In the genomic region with DNA sequence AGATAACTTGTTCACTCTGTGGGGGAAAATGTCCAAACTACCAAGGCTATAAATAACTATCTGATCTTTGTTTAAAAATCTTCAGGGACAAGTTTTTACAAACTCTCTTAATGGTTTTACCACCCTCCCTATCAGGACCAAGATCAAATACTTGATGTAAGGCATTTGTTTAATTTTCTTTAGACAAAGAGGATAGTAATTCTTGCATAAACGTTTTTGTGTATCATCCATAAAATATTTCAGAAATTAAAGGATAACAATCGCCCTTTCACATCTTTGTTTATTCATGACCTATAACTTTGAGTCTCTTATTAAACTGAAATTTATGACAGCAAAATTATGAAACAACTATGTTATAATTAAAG, we compare ENCODE assay signal across 27 cellular contexts.
DNase-seq lines count a peak whose midpoint lies in the region; ATAC-seq, FAIRE-seq and TF ChIP-seq lines count a peak whose summit lies in the region.
"Had no signal": no experiment of that assay in that cellular context is flagged by ENCODE, and none has a peak within 500 bp of the region (broad histone marks: within the 10 kb centered on the region; RNA-seq: fewer than 3 reads in every experiment).

No MANE protein-coding gene starts in this region.

- no peaks in the 10 kb centered on the region for H3K27me3 ChIP-seq in aorta (ENCODE audit: control insufficient read depth in 1 of 2, insufficient read depth in 2 of 2, low read length in 1 of 2)
- H3K27me3 ChIP-seq: sigmoid colon, transverse colon had no signal

- H3K27ac ChIP-seq in A549 (no peak overlapping the region), aorta (ENCODE audit: low read depth in 1 of 2, low read length in 2 of 2) (no peak overlapping the region)
- H3K27ac ChIP-seq: transverse colon had no signal

- FAIRE-seq in A549 (lab: Jason Lieb, UNC): no peak
- FAIRE-seq: bronchial epithelial cell, endothelial cell of umbilical vein had no signal

- H3K4me2 ChIP-seq in A549: peak overlapping the region; percentile 18

- peaks cover 16% of the 10 kb centered on the region for H3K4me1 ChIP-seq in A549
- peaks cover 0 to 8% of the 10 kb centered on the region in 2 donors for H3K4me1 ChIP-seq in aorta (ENCODE audit: control insufficient read depth in 1 of 2, insufficient read depth in 2 of 2, low read length in 2 of 2)
- H3K4me1 ChIP-seq: transverse colon had no signal

- H3K9me3 ChIP-seq in A549: no peaks in the 10 kb centered on the region
- H3K9me3 ChIP-seq in aorta (ENCODE audit: control insufficient read depth, low read length): no peaks in the 10 kb centered on the region
- H3K9me3 ChIP-seq: sigmoid colon, transverse colon had no signal

- peaks cover 2 to 5% of the 10 kb centered on the region in 2 donors for H3K36me3 ChIP-seq in aorta (ENCODE audit: control insufficient read depth in 1 of 2, insufficient read depth in 2 of 2, low read length in 1 of 2)
- H3K36me3 ChIP-seq: transverse colon had no signal

- intact Hi-C loops in aorta (cut with DNase I): no loop called here

- H3K27ac Mint-ChIP-seq in HFFc6 (peak overlapping the region; percentile 79), mesothelial cell of epicardium (peak overlapping the region; percentile 94)
- H3K27ac Mint-ChIP-seq: activated CD4-positive, alpha-beta memory T cell treated with anti-CD3 and anti-CD28 coated beads for 36 hours; activated T-helper 17 cell treated with anti-CD3 and anti-CD28 coated beads, Interleukin-2, amount 50 U/mL, for 72 hours; CD4-positive, alpha-beta T cell; IgD-negative memory B cell; naive B cell; stimulated activated effector memory CD8-positive, alpha-beta T cell treated with anti-CD3 and anti-CD28 coated beads, Interleukin-12 subunit alpha, Interleukin-12 subunit beta, amount 100 ng/mL, for 72 hours; T-helper 2 cell treated with Interferon-gamma antibody and Interleukin-4, amounts not matched to agents 5 μg/mL and 100 μg/mL, for 36 hours had no signal

- H3K4me3 Mint-ChIP-seq in HFFc6 (peak overlapping the region; percentile 68), mesothelial cell of epicardium (no peak overlapping the region)
- H3K4me3 Mint-ChIP-seq: activated CD4-positive, alpha-beta memory T cell treated with anti-CD3 and anti-CD28 coated beads for 36 hours; activated T-helper 17 cell treated with anti-CD3 and anti-CD28 coated beads, Interleukin-2, amount 50 U/mL, for 72 hours; CD4-positive, alpha-beta T cell; IgD-negative memory B cell; naive B cell; stimulated activated effector memory CD8-positive, alpha-beta T cell treated with anti-CD3 and anti-CD28 coated beads, Interleukin-12 subunit alpha, Interleukin-12 subunit beta, amount 100 ng/mL, for 72 hours; T-helper 2 cell treated with Interferon-gamma antibody and Interleukin-4, amounts not matched to agents 5 μg/mL and 100 μg/mL, for 36 hours had no signal

- H3K9me3 Mint-ChIP-seq in HFFc6 (no peaks in the 10 kb centered on the region), mesothelial cell of epicardium (peaks cover 4% of the 10 kb centered on the region)
- H3K9me3 Mint-ChIP-seq: activated CD4-positive, alpha-beta memory T cell treated with anti-CD3 and anti-CD28 coated beads for 36 hours; activated T-helper 17 cell treated with anti-CD3 and anti-CD28 coated beads, Interleukin-2, amount 50 U/mL, for 72 hours; CD4-positive, alpha-beta T cell; IgD-negative memory B cell; stimulated activated effector memory CD8-positive, alpha-beta T cell treated with anti-CD3 and anti-CD28 coated beads, Interleukin-12 subunit alpha, Interleukin-12 subunit beta, amount 100 ng/mL, for 72 hours; T-helper 2 cell treated with Interferon-gamma antibody and Interleukin-4, amounts not matched to agents 5 μg/mL and 100 μg/mL, for 36 hours had no signal

- no peak for ATAC-seq in A549
- ATAC-seq in aorta (ENCODE audit: low FRiP score): no peak
- ATAC-seq: activated T-helper 17 cell treated with anti-CD3 and anti-CD28 coated beads, Interleukin-2, amount 50 U/mL, for 72 hours; left ventricle myocardium superior; stimulated activated effector memory CD8-positive, alpha-beta T cell treated with anti-CD3 and anti-CD28 coated beads, Interleukin-12 subunit alpha, Interleukin-12 subunit beta, amount 100 ng/mL, for 72 hours had no signal

- 16% methylated on average over 2 of the region's 2 CpGs for WGBS in A549 (ENCODE audit: missing lambda C conversion rate)
- WGBS in aorta, 2 donors: 48 to 52% methylated on average over 2 of the region's 2 CpGs

- no peak for TF ChIP-seq EP300 in A549 (IDR thresholded peaks at IDR 0.05)

- TF ChIP-seq CTCF in A549 (IDR thresholded peaks at IDR 0.05): no peak
- no peak for TF ChIP-seq CTCF in HFFc6 (IDR thresholded peaks at IDR 0.05)
- no peak for TF ChIP-seq CTCF in mesothelial cell of epicardium (IDR thresholded peaks at IDR 0.05; ENCODE audit: unreplicated experiment)

- CTCF ChIA-PET in A549 (lab: Yijun Ruan, JAX): interaction anchor here (1.4 kb wide), 1 partner anchor 59 kb away, joined by 3 read pairs; no protein-coding TSS in a partner anchor

- no peak for TF ChIP-seq RAD21 in A549 (conservative IDR thresholded peaks at IDR 0.05 in 1 of 2, IDR thresholded peaks at IDR 0.05 in 1 of 2)

- TF ChIP-seq POLR2A in A549 (IDR thresholded peaks at IDR 0.05; ENCODE audit: low read length): no peak

- peaks cover 58% of the 10 kb centered on the region for H3K4me1 Mint-ChIP-seq in HFFc6 (ENCODE audit: low read depth)
- H3K4me1 Mint-ChIP-seq in mesothelial cell of epicardium: peaks cover 43% of the 10 kb centered on the region
- H3K4me1 Mint-ChIP-seq: activated T-helper 17 cell treated with anti-CD3 and anti-CD28 coated beads, Interleukin-2, amount 50 U/mL, for 72 hours; IgD-negative memory B cell; naive B cell; stimulated activated effector memory CD8-positive, alpha-beta T cell treated with anti-CD3 and anti-CD28 coated beads, Interleukin-12 subunit alpha, Interleukin-12 subunit beta, amount 100 ng/mL, for 72 hours had no signal

- POLR2A ChIA-PET in A549 (lab: Yijun Ruan, JAX): no interaction called here

- H3K27me3 Mint-ChIP-seq in HFFc6 (ENCODE audit: insufficient read depth) (no peaks in the 10 kb centered on the region), mesothelial cell of epicardium (ENCODE audit: low read depth) (no peaks in the 10 kb centered on the region)
- H3K27me3 Mint-ChIP-seq: activated CD4-positive, alpha-beta memory T cell treated with anti-CD3 and anti-CD28 coated beads for 36 hours; activated T-helper 17 cell treated with anti-CD3 and anti-CD28 coated beads, Interleukin-2, amount 50 U/mL, for 72 hours had no signal

- H3K36me3 Mint-ChIP-seq in HFFc6 (ENCODE audit: low read depth) (no peaks in the 10 kb centered on the region), mesothelial cell of epicardium (peaks cover 13% of the 10 kb centered on the region)
- H3K36me3 Mint-ChIP-seq: activated CD4-positive, alpha-beta memory T cell treated with anti-CD3 and anti-CD28 coated beads for 36 hours; naive B cell; stimulated activated effector memory CD8-positive, alpha-beta T cell treated with anti-CD3 and anti-CD28 coated beads, Interleukin-12 subunit alpha, Interleukin-12 subunit beta, amount 100 ng/mL, for 72 hours had no signal

- no peak for DNase-seq in A549 (ENCODE audit: low read depth in 1 of 2, low spot score in 1 of 2)
- DNase-seq in HFFc6: no peak
- peak; percentile 8 for DNase-seq in amniotic epithelial cell (ENCODE audit: low read depth)
- DNase-seq in mesothelial cell of epicardium (ENCODE audit: low spot score in 2 of 2, unreplicated experiment in 2 of 2): no peak
- DNase-seq in aorta: no peak
- DNase-seq in NCI-H187 (lab: John Stamatoyannopoulos, UW): no peak
- DNase-seq in DMS 273 treated with DMSO at 0.1 percent for 48 hours (lab: John Stamatoyannopoulos, UW): no peak
- no peak for DNase-seq in hepatic stellate cell (ENCODE audit: low spot score)
- DNase-seq: activated CD4-positive, alpha-beta memory T cell treated with anti-CD3 and anti-CD28 coated beads for 36 hours; activated CD4-positive, alpha-beta T cell treated with anti-CD3 and anti-CD28 coated beads for 1 hour; activated CD8-positive, alpha-beta memory T cell treated with anti-CD3 and anti-CD28 coated beads, Interleukin-2, amount 50 U/mL, for 4 hours; activated naive CD4-positive, alpha-beta T cell treated with anti-CD3 and anti-CD28 coated beads, Interleukin-2, amount 50 U/mL, for 16 hours; amygdala; CD4-positive, alpha-beta T cell; left ventricle myocardium superior; naive B cell; NCI-H1048; NCI-H446 treated with DMSO at 0.1 percent for 48 hours; NCI-H774; sigmoid colon; transverse colon had no signal

- H3K4me3 ChIP-seq in A549 (no peak overlapping the region), aorta (ENCODE audit: low read length in 2 of 2) (no peak overlapping the region)
- H3K4me3 ChIP-seq: sigmoid colon, transverse colon had no signal

TF ChIP-seq in A549, 52 proteins besides CTCF, POLR2A, EP300 and RAD21:
- TF ChIP-seq, protein P1, sequence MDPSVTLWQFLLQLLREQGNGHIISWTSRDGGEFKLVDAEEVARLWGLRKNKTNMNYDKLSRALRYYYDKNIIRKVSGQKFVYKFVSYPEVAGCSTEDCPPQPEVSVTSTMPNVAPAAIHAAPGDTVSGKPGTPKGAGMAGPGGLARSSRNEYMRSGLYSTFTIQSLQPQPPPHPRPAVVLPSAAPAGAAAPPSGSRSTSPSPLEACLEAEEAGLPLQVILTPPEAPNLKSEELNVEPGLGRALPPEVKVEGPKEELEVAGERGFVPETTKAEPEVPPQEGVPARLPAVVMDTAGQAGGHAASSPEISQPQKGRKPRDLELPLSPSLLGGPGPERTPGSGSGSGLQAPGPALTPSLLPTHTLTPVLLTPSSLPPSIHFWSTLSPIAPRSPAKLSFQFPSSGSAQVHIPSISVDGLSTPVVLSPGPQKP (IDR thresholded peaks at IDR 0.05; ENCODE audit: low read depth, low read length): no peak
- TF ChIP-seq ZFP36 (IDR thresholded peaks at IDR 0.05; ENCODE audit: borderline replicate concordance, partially characterized antibody) (no peak), GATA3 (IDR thresholded peaks at IDR 0.05; ENCODE audit: borderline replicate concordance) (0 out of 2 replicates have a peak, but pooled peaks have one; percentile 12)
